ENCODE assay signal across 12 cellular contexts in genomic region chr10:67780759-67781538, GRCh38. TPM values are rescaled to one million over a fixed set of nuclear protein-coding genes. Genes with fewer than 3 reads are reported as not detected.
DNase-seq lines count a peak whose midpoint lies in the region; ATAC-seq and TF ChIP-seq lines count a peak whose summit lies in the region.
"Had no signal": no experiment of that assay in that cellular context is flagged by ENCODE, and none has a peak within 500 bp of the region (broad histone marks: within the 10 kb centered on the region; RNA-seq: fewer than 3 reads in every experiment).

No MANE protein-coding gene starts in this region.

- no peaks in the 10 kb centered on the region for H3K27me3 Mint-ChIP-seq in activated naive CD8-positive, alpha-beta T cell treated with anti-CD3 and anti-CD28 coated beads, Interleukin-2, amount 10 ng/mL, durations not matched to agents 7 days and 5 days
- no peaks in the 10 kb centered on the region for H3K27me3 Mint-ChIP-seq in activated naive CD8-positive, alpha-beta T cell treated with anti-CD3 and anti-CD28 coated beads, Interleukin-2, amount 50 U/mL, for 24 hours
- H3K27me3 Mint-ChIP-seq: activated T-cell treated with anti-CD3 and anti-CD28 coated beads, Interleukin-2, amount 50 U/mL, for 24 hours had no signal

- no peak overlapping the region for H3K4me3 Mint-ChIP-seq in activated naive CD8-positive, alpha-beta T cell treated with anti-CD3 and anti-CD28 coated beads, Interleukin-2, amount 10 ng/mL, durations not matched to agents 7 days and 5 days
- H3K4me3 Mint-ChIP-seq in activated naive CD8-positive, alpha-beta T cell treated with anti-CD3 and anti-CD28 coated beads, Interleukin-2, amount 50 U/mL, for 24 hours, result no peak overlapping the region
- H3K4me3 Mint-ChIP-seq: activated T-cell treated with anti-CD3 and anti-CD28 coated beads, Interleukin-2, amount 50 U/mL, for 24 hours had no signal

- no peaks in the 10 kb centered on the region for H4K20me1 ChIP-seq in GM23248 (ENCODE audit: insufficient read depth)

- no peak overlapping the region for H4K8ac ChIP-seq in neuronal stem cell (ENCODE audit: low read depth, low read length)

- peaks cover 2% of the 10 kb centered on the region for H3K36me3 Mint-ChIP-seq in activated naive CD8-positive, alpha-beta T cell treated with anti-CD3 and anti-CD28 coated beads, Interleukin-2, amount 10 ng/mL, durations not matched to agents 7 days and 5 days
- H3K36me3 Mint-ChIP-seq in activated naive CD8-positive, alpha-beta T cell treated with anti-CD3 and anti-CD28 coated beads, Interleukin-2, amount 50 U/mL, for 24 hours (ENCODE audit: low read depth), result no peaks in the 10 kb centered on the region

- H3K4ac ChIP-seq in neuronal stem cell (ENCODE audit: low read length), result no peak overlapping the region

- no peaks in the 10 kb centered on the region for H3K79me2 ChIP-seq in GM23248 (ENCODE audit: insufficient read depth)

- ATAC-seq in activated naive CD8-positive, alpha-beta T cell treated with anti-CD3 and anti-CD28 coated beads, Interleukin-2, amount 10 ng/mL, durations not matched to agents 7 days and 5 days (ENCODE audit: low read depth), result no peak
- no peak for ATAC-seq in activated naive CD8-positive, alpha-beta T cell treated with anti-CD3 and anti-CD28 coated beads, Interleukin-2, amount 50 U/mL, for 24 hours
- ATAC-seq in HG02678 (IDR thresholded peaks at IDR 0.05; ENCODE audit: unreplicated experiment) (peak; percentile 84), HG03469 (IDR thresholded peaks at IDR 0.05; ENCODE audit: unreplicated experiment) (peak; percentile 71)

- H2AK5ac ChIP-seq in neuronal stem cell (ENCODE audit: low read depth, low read length), result no peak overlapping the region

- no peaks in the 10 kb centered on the region for H3K79me1 ChIP-seq in neuronal stem cell (ENCODE audit: low read depth, low read length)

- H3K9me2 ChIP-seq in GM23248 (ENCODE audit: insufficient read depth), result no peaks in the 10 kb centered on the region

- H2BK12ac ChIP-seq in neuronal stem cell (ENCODE audit: low read length), result no peak overlapping the region

- peak overlapping the region; percentile 2 for H3K27ac Mint-ChIP-seq in activated naive CD8-positive, alpha-beta T cell treated with anti-CD3 and anti-CD28 coated beads, Interleukin-2, amount 10 ng/mL, durations not matched to agents 7 days and 5 days
- H3K27ac Mint-ChIP-seq in activated naive CD8-positive, alpha-beta T cell treated with anti-CD3 and anti-CD28 coated beads, Interleukin-2, amount 50 U/mL, for 24 hours, result no peak overlapping the region
- H3K27ac Mint-ChIP-seq: activated T-cell treated with anti-CD3 and anti-CD28 coated beads, Interleukin-2, amount 50 U/mL, for 24 hours had no signal

- no peaks in the 10 kb centered on the region for H3F3A ChIP-seq in GM23248 (ENCODE audit: insufficient read depth)

- H2BK15ac ChIP-seq in neuronal stem cell (ENCODE audit: low read length), result no peak overlapping the region

- H2BK120ac ChIP-seq in neuronal stem cell (ENCODE audit: low read depth, low read length), result no peak overlapping the region

- no peak overlapping the region for H3K14ac ChIP-seq in neuronal stem cell (ENCODE audit: low read length)

- H2AFZ ChIP-seq in GM23248, result no peak overlapping the region
- no peak overlapping the region for H2AFZ ChIP-seq in neuronal stem cell (ENCODE audit: low read length)

- DNase-seq in activated naive CD8-positive, alpha-beta T cell treated with anti-CD3 and anti-CD28 coated beads, Interleukin-2, amount 10 ng/mL, durations not matched to agents 7 days and 5 days, result no peak
- DNase-seq in activated naive CD8-positive, alpha-beta T cell treated with anti-CD3 and anti-CD28 coated beads, Interleukin-2, amount 50 U/mL, for 24 hours, result no peak
- DNase-seq in GM23248 (no peak), lower leg skin (ENCODE audit: low spot score in 2 of 2) (no peak), globus pallidus (ENCODE audit: low spot score) (no peak), neuronal stem cell (ENCODE audit: low spot score) (no peak)
- DNase-seq: activated T-cell treated with anti-CD3 and anti-CD28 coated beads, Interleukin-2, amount 50 U/mL, for 24 hours; GDM1; NCI-H2171; T-helper 1 cell had no signal

- POLR2A ChIA-PET in activated naive CD8-positive, alpha-beta T cell treated with anti-CD3 and anti-CD28 coated beads, Interleukin-2, amount 10 ng/mL, durations not matched to agents 7 days and 5 days (lab: Charles Lee), result interaction anchor here (1.5 to 2.0 kb wide), 3 partner anchors 9 to 17 kb away, joined by 4 to 11 read pairs (median 5); no protein-coding TSS in a partner anchor

- no peak overlapping the region for H3K4me3 ChIP-seq in GM23248
- no peak overlapping the region for H3K4me3 ChIP-seq in lower leg skin (ENCODE audit: low read depth, poor library complexity, severe bottlenecking)
- no peak overlapping the region for H3K4me3 ChIP-seq in neuronal stem cell (ENCODE audit: low read length in 2 of 2)

- 17% methylated on average over 4 of the region's 4 CpGs for WGBS in GM23248 (ENCODE audit: low coverage in 1 of 2, low lambda C conversion rate in 2 of 2, missing lambda C conversion rate in 2 of 2), 2 experiments
- WGBS in lower leg skin, 2 donors, result 41 to 60% methylated on average over 4 of the region's 4 CpGs
- WGBS in neuronal stem cell (ENCODE audit: extremely low coverage in 2 of 2, insufficient read length in 2 of 2, insufficient replicate concordance in 1 of 2), 2 donors, result no CpG with 5 or more reads among the region's 4 CpGs

- no peak overlapping the region for H3K9ac ChIP-seq in GM23248
- H3K9ac ChIP-seq in neuronal stem cell (ENCODE audit: low read depth, low read length, poor library complexity), result no peak overlapping the region

- H3K4me2 ChIP-seq in GM23248 (ENCODE audit: unreplicated experiment), result no peak overlapping the region
- no peak overlapping the region for H3K4me2 ChIP-seq in neuronal stem cell (ENCODE audit: insufficient read depth, low read length, poor library complexity, severe bottlenecking)

- intact Hi-C loops in lower leg skin (cut with DNase I; ENCODE audit: low total_unique reads), result loop anchor here (5.0 kb wide), 1 partner anchor 84 kb away; the partner anchor contains the start of gene CTNNA3

- H3K27me3 ChIP-seq in GM23248 (replicated peaks; ENCODE audit: insufficient read depth) (peaks cover 12% of the 10 kb centered on the region; the same call in 1 of the 2 replicates), neuronal stem cell (ENCODE audit: control insufficient read depth in 3 of 3, insufficient read depth in 3 of 3, low read depth in 1 of 3, low read length in 3 of 3) (no peaks in the 10 kb centered on the region)

- no peak for TF ChIP-seq POLR2A in lower leg skin (IDR thresholded peaks at IDR 0.05)

- H4K91ac ChIP-seq in neuronal stem cell (ENCODE audit: low read depth, low read length, poor library complexity), result no peak overlapping the region

- no peaks in the 10 kb centered on the region for H3K9me3 Mint-ChIP-seq in activated naive CD8-positive, alpha-beta T cell treated with anti-CD3 and anti-CD28 coated beads, Interleukin-2, amount 10 ng/mL, durations not matched to agents 7 days and 5 days
- H3K9me3 Mint-ChIP-seq in activated naive CD8-positive, alpha-beta T cell treated with anti-CD3 and anti-CD28 coated beads, Interleukin-2, amount 50 U/mL, for 24 hours, result no peaks in the 10 kb centered on the region
- H3K9me3 Mint-ChIP-seq: activated T-cell treated with anti-CD3 and anti-CD28 coated beads, Interleukin-2, amount 50 U/mL, for 24 hours had no signal

- in situ Hi-C loops in GM23248 (cut with MboI), result no loop called here

- H3K27ac ChIP-seq in GM23248, result no peak overlapping the region
- no peak overlapping the region for H3K27ac ChIP-seq in neuronal stem cell (replicated peaks; ENCODE audit: low read length)

- H2BK5ac ChIP-seq in neuronal stem cell (ENCODE audit: low read length), result no peak overlapping the region

- no peak overlapping the region for H3K23ac ChIP-seq in neuronal stem cell (ENCODE audit: low read depth, low read length, poor library complexity)

- H3K9me3 ChIP-seq in GM23248 (ENCODE audit: low read depth) (no peaks in the 10 kb centered on the region), neuronal stem cell (replicated peaks in 1 of 2; ENCODE audit: control insufficient read depth in 2 of 2, insufficient read depth in 1 of 2, low read depth in 1 of 2, low read length in 2 of 2) (no peaks in the 10 kb centered on the region)

- no peak for TF ChIP-seq CTCF in lower leg skin (IDR thresholded peaks at IDR 0.05)

- no peak overlapping the region for H3K18ac ChIP-seq in neuronal stem cell (ENCODE audit: low read length)

- no peaks in the 10 kb centered on the region for H3K4me1 ChIP-seq in GM23248 (ENCODE audit: insufficient read depth)
- H3K4me1 ChIP-seq in neuronal stem cell (ENCODE audit: control insufficient read depth in 2 of 2, insufficient read depth in 1 of 2, low read depth in 1 of 2, low read length in 2 of 2), result no peaks in the 10 kb centered on the region

- peaks cover 46% of the 10 kb centered on the region for H3K4me1 Mint-ChIP-seq in activated naive CD8-positive, alpha-beta T cell treated with anti-CD3 and anti-CD28 coated beads, Interleukin-2, amount 10 ng/mL, durations not matched to agents 7 days and 5 days
- H3K4me1 Mint-ChIP-seq in activated naive CD8-positive, alpha-beta T cell treated with anti-CD3 and anti-CD28 coated beads, Interleukin-2, amount 50 U/mL, for 24 hours, result peaks cover 28% of the 10 kb centered on the region

- H3K36me3 ChIP-seq in GM23248 (ENCODE audit: low read depth) (no peaks in the 10 kb centered on the region), neuronal stem cell (replicated peaks in 1 of 2; ENCODE audit: control insufficient read depth in 2 of 2, insufficient read depth in 2 of 2, low read length in 2 of 2) (no peaks in the 10 kb centered on the region)

RNA-seq across cellular contexts. Expression of gene DNAJC12, which starts 57.0 kb away (rescaled TPM):
- total RNA-seq in activated naive CD8-positive, alpha-beta T cell treated with anti-CD3 and anti-CD28 coated beads, Interleukin-2, amount 10 ng/mL, durations not matched to agents 7 days and 5 days, result 1 to 10 TPM; 3.6 to 4.1 TPM
- total RNA-seq in GM23248 (2014; rRNA removed; shearing (Covaris generic)), result 0.76 and 3.4 TPM in 2 replicates
- 1.2 and 1.4 TPM in 2 replicates for polyA plus RNA-seq in GM23248 (2016; fragmentation: Nextera tagmentation; extraction: Ambion mirVana)
- under 1 TPM in 1 of 4 donors, not detected in 3; 0.49 TPM for total RNA-seq in lower leg skin
- polyA plus RNA-seq in neuronal stem cell (2013, experiment 1 of 2), result 6.3 TPM
- polyA plus RNA-seq in neuronal stem cell (2013, experiment 2 of 2), result 6.0 TPM

Comparison
In these comparisons a context has a peak if more than half of its experiments do, and no peak if none do; other contexts are left out.
1. ATAC-seq: peak in HG02678 (single experiment) and HG03469 (single experiment); none in activated naive CD8-positive, alpha-beta T cell treated with anti-CD3 and anti-CD28 coated beads, Interleukin-2, amount 10 ng/mL, durations not matched to agents 7 days and 5 days (single experiment) and activated naive CD8-positive, alpha-beta T cell treated with anti-CD3 and anti-CD28 coated beads, Interleukin-2, amount 50 U/mL, for 24 hours (single experiment).